In genomic region chrX:51047950-51048349, GRCh38 we compare ENCODE assay signal across 20 cellular contexts.
DNase-seq lines count a peak whose midpoint lies in the region; ATAC-seq and TF ChIP-seq lines count a peak whose summit lies in the region.
"Had no signal": no experiment of that assay in that cellular context is flagged by ENCODE, and none has a peak within 500 bp of the region (broad histone marks: within the 10 kb centered on the region; RNA-seq: fewer than 3 reads in every experiment).

No MANE protein-coding gene starts in this region.

- H2BK12ac ChIP-seq in H9 (ENCODE audit: insufficient read length, low read depth, low read length), result no peak overlapping the region

- no peak overlapping the region for H3K56ac ChIP-seq in H9 (ENCODE audit: insufficient read length, low read depth, low read length)

- no peaks in the 10 kb centered on the region for H3K23me2 ChIP-seq in H9 (ENCODE audit: insufficient read length, low read depth, low read length, poor library complexity, severe bottlenecking)

- intact Hi-C loops in CD8-positive, alpha-beta T cell (cut with DNase I, micrococcal nuclease), result no loop called here
- intact Hi-C loops in esophagus squamous epithelium (cut with DNase I), result no loop called here

- H3K4me1 ChIP-seq in H9 (ENCODE audit: insufficient read depth, low read length), result no peaks in the 10 kb centered on the region
- no peaks in the 10 kb centered on the region for H3K4me1 ChIP-seq in CD8-positive, alpha-beta T cell (ENCODE audit: insufficient read depth, low read length)
- no peaks in the 10 kb centered on the region for H3K4me1 ChIP-seq in esophagus squamous epithelium
- H3K4me1 ChIP-seq: A549 had no signal

- no peak overlapping the region for H3K9ac ChIP-seq in H9 (ENCODE audit: extremely low read depth, insufficient read length, low read length)

- POLR2A ChIA-PET in WTC11 (lab: Charles Lee), result no interaction called here
- POLR2A ChIA-PET in CD8-positive, alpha-beta T cell (lab: Charles Lee), result no interaction called here

- no peak overlapping the region for H2BK5ac ChIP-seq in H9 (ENCODE audit: insufficient read length, low read length)

- no peaks in the 10 kb centered on the region for H4K20me1 ChIP-seq in H9 (ENCODE audit: control insufficient read depth, insufficient read depth, insufficient read length)

- no peak overlapping the region for H3K4me2 ChIP-seq in H9 (ENCODE audit: insufficient read depth, insufficient read length, low read length)
- H3K4me2 ChIP-seq: A549 had no signal

- H2BK20ac ChIP-seq in H9 (ENCODE audit: low read depth, low read length, poor library complexity, severe bottlenecking), result no peak overlapping the region

- peak; percentile 38 for TF ChIP-seq CTCF in GM06990 (IDR thresholded peaks at IDR 0.05; ENCODE audit: insufficient read depth, low read length, poor library complexity, severe bottlenecking)
- peak; percentile 46; the same call in 2 of the 3 replicates for TF ChIP-seq CTCF in H9 (conservative IDR thresholded peaks at IDR 0.05)
- TF ChIP-seq CTCF in WTC11 (IDR thresholded peaks at IDR 0.05), result no peak
- TF ChIP-seq CTCF in CD8-positive, alpha-beta T cell (IDR thresholded peaks at IDR 0.05), result no peak
- TF ChIP-seq CTCF in coronary artery (IDR thresholded peaks at IDR 0.05), result no peak
- no peak for TF ChIP-seq CTCF in esophagus squamous epithelium (IDR thresholded peaks at IDR 0.05)

- H4K91ac ChIP-seq in H9 (ENCODE audit: insufficient read length, low read depth, low read length), result no peak overlapping the region

- DNase-seq in GM06990 (ENCODE audit: extremely low read depth, insufficient read length), result no peak
- no peak for DNase-seq in H9
- DNase-seq in WTC11 (ENCODE audit: low spot score), result no peak
- DNase-seq in left kidney (ENCODE audit: low read depth, low spot score), result peak; percentile 1
- DNase-seq in CD8-positive, alpha-beta T cell, result no peak
- DNase-seq in coronary artery (ENCODE audit: low spot score), result no peak
- no peak for DNase-seq in esophagus squamous epithelium (lab: John Stamatoyannopoulos, UW)
- DNase-seq: COR-L47, DMS79, GDM1, GOT3, KG1, NCI-H1105 treated with DMSO at 0.1 percent for 48 hours, NCI-H187, NCI-H446 treated with DMSO at 0.1 percent for 48 hours, NCI-H774, Right ventricle myocardium superior had no signal

- no peak overlapping the region for H3K14ac ChIP-seq in H9 (ENCODE audit: insufficient read depth, low read length)

- H3K18ac ChIP-seq in H9 (ENCODE audit: insufficient read length, low read depth, low read length), result no peak overlapping the region

- H3K9me3 Mint-ChIP-seq in H9 (peaks cover 51 to 65% of the 10 kb centered on the region in 2 experiments), WTC11 (no peaks in the 10 kb centered on the region)
- H3K9me3 Mint-ChIP-seq in CD8-positive, alpha-beta T cell, result no peaks in the 10 kb centered on the region

- WGBS in H9 (ENCODE audit: extremely low coverage, insufficient read length, low lambda C conversion rate), result no CpG with 5 or more reads among the region's 2 CpGs
- WGBS in esophagus squamous epithelium, 2 donors, result 21% methylated on average over 2 of the region's 2 CpGs; no CpG with 5 or more reads in 1 of the 2 donors

- H3K36me3 ChIP-seq in GM06990 (ENCODE audit: control insufficient read depth, insufficient read depth, low read length) (no peaks in the 10 kb centered on the region), esophagus squamous epithelium (no peaks in the 10 kb centered on the region)
- H3K36me3 ChIP-seq in CD8-positive, alpha-beta T cell (ENCODE audit: insufficient read depth, low read length), result no peaks in the 10 kb centered on the region

- H4K5ac ChIP-seq in H9 (ENCODE audit: insufficient read length, low read depth, low read length), result no peak overlapping the region

- no peak overlapping the region for H3K23ac ChIP-seq in H9 (ENCODE audit: insufficient read length, low read depth, low read length)

- no peak overlapping the region for H4K8ac ChIP-seq in H9 (replicated peaks; ENCODE audit: insufficient read length, low read depth, low read length)

- no peak overlapping the region for H2AK5ac ChIP-seq in H9 (ENCODE audit: insufficient read length, low read length)

- no peaks in the 10 kb centered on the region for H3K9me3 ChIP-seq in H9 (ENCODE audit: control insufficient read depth, low read depth, low read length)
- no peaks in the 10 kb centered on the region for H3K9me3 ChIP-seq in CD8-positive, alpha-beta T cell (ENCODE audit: low read length)
- H3K9me3 ChIP-seq in esophagus squamous epithelium, result no peaks in the 10 kb centered on the region
- H3K9me3 ChIP-seq: A549 had no signal

- H3K4me1 Mint-ChIP-seq in H9 (peaks cover 6 to 8% of the 10 kb centered on the region in 2 experiments; a peak in 3 of 4 replicates), WTC11 (peaks cover 7% of the 10 kb centered on the region; the same call in 1 of the 2 replicates)
- no peaks in the 10 kb centered on the region for H3K4me1 Mint-ChIP-seq in CD8-positive, alpha-beta T cell (ENCODE audit: low read depth)

- H3K36me3 Mint-ChIP-seq in H9 (ENCODE audit: insufficient read depth in 1 of 3, low read depth in 3 of 3) (no peaks in the 10 kb centered on the region; a peak in 1 of 7 replicates), WTC11 (no peaks in the 10 kb centered on the region)
- no peaks in the 10 kb centered on the region for H3K36me3 Mint-ChIP-seq in CD8-positive, alpha-beta T cell

- TF ChIP-seq POLR2A in esophagus squamous epithelium (IDR thresholded peaks at IDR 0.05), result no peak

- H3K4me3 Mint-ChIP-seq in H9, result no peak overlapping the region
- H3K4me3 Mint-ChIP-seq in WTC11, result no peak overlapping the region
- H3K4me3 Mint-ChIP-seq in CD8-positive, alpha-beta T cell, result no peak overlapping the region

- no peak overlapping the region for H3K4me3 ChIP-seq in GM06990 (replicated peaks; ENCODE audit: low read depth, low read length)
- no peak overlapping the region for H3K4me3 ChIP-seq in CD8-positive, alpha-beta T cell (ENCODE audit: low read depth, low read length)
- no peak overlapping the region for H3K4me3 ChIP-seq in coronary artery
- H3K4me3 ChIP-seq in esophagus squamous epithelium, result no peak overlapping the region
- H3K4me3 ChIP-seq: A549 had no signal

- no peak overlapping the region for H3T11ph ChIP-seq in H9 (ENCODE audit: low read length)

- H3K27me3 Mint-ChIP-seq in H9 (ENCODE audit: low read depth) (no peaks in the 10 kb centered on the region), WTC11 (ENCODE audit: low read depth) (no peaks in the 10 kb centered on the region)
- peaks cover 10% of the 10 kb centered on the region for H3K27me3 Mint-ChIP-seq in CD8-positive, alpha-beta T cell (ENCODE audit: low read depth)

- ATAC-seq in WTC11 (peak; percentile 36), GM19397 (IDR thresholded peaks at IDR 0.05; ENCODE audit: unreplicated experiment) (no peak)
- no peak for ATAC-seq in CD8-positive, alpha-beta T cell
- ATAC-seq: A549 had no signal

- CTCF ChIA-PET in WTC11 (lab: Charles Lee), result interaction anchor here (0.8 to 1.5 kb wide), 3 partner anchors 60 to 356 kb away, joined by 3 to 4 read pairs (median 4); no protein-coding TSS in a partner anchor
- CTCF ChIA-PET in CD8-positive, alpha-beta T cell (lab: Charles Lee), result no interaction called here

- H3K27me3 ChIP-seq in GM06990 (replicated peaks; ENCODE audit: control insufficient read depth, insufficient read depth, low read length), result no peaks in the 10 kb centered on the region
- no peaks in the 10 kb centered on the region for H3K27me3 ChIP-seq in H9 (ENCODE audit: insufficient read depth, low read length)
- H3K27me3 ChIP-seq in CD8-positive, alpha-beta T cell (ENCODE audit: insufficient read depth, low read length), result no peaks in the 10 kb centered on the region
- no peaks in the 10 kb centered on the region for H3K27me3 ChIP-seq in esophagus squamous epithelium

- no peak overlapping the region for H2AFZ ChIP-seq in H9 (ENCODE audit: low read length)

- no peak overlapping the region for H3K4ac ChIP-seq in H9 (ENCODE audit: low read depth, low read length)

- no peaks in the 10 kb centered on the region for H3K79me2 ChIP-seq in H9 (ENCODE audit: insufficient read depth, low read length)

- H3K27ac ChIP-seq in H9 (ENCODE audit: insufficient read length, low read depth, low read length) (no peak overlapping the region), coronary artery (no peak overlapping the region), esophagus squamous epithelium (no peak overlapping the region)
- no peak overlapping the region for H3K27ac ChIP-seq in CD8-positive, alpha-beta T cell (ENCODE audit: low read depth, low read length)
- H3K27ac ChIP-seq: A549, C4-2B had no signal

- H2BK15ac ChIP-seq in H9 (ENCODE audit: low read depth, low read length), result no peak overlapping the region; the same call in 1 of the 2 replicates

- H3K27ac Mint-ChIP-seq in H9 (no peak overlapping the region), WTC11 (no peak overlapping the region)
- H3K27ac Mint-ChIP-seq in CD8-positive, alpha-beta T cell, result no peak overlapping the region

- H3K79me1 ChIP-seq in H9 (ENCODE audit: insufficient read depth, low read depth, low read length, poor library complexity, severe bottlenecking), result no peaks in the 10 kb centered on the region

- H2BK120ac ChIP-seq in H9 (ENCODE audit: low read depth, low read length, poor library complexity, severe bottlenecking), result no peak overlapping the region

TF ChIP-seq in WTC11, 78 proteins besides CTCF, POLR2A, EP300 and RAD21:
- TF ChIP-seq PREB (CRISPR knock-in tag; IDR thresholded peaks at IDR 0.05; ENCODE audit: borderline replicate concordance) (no peak), E2F5 (CRISPR knock-in tag; IDR thresholded peaks at IDR 0.05) (no peak), TP53 (CRISPR knock-in tag; IDR thresholded peaks at IDR 0.05) (no peak), ATF1 (CRISPR knock-in tag; IDR thresholded peaks at IDR 0.05) (no peak), ZNF121 (CRISPR knock-in tag; IDR thresholded peaks at IDR 0.05) (no peak), FOXK1 (CRISPR knock-in tag; IDR thresholded peaks at IDR 0.05) (no peak)

Comparison
In these comparisons a context has a peak if more than half of its experiments do, and no peak if none do; other contexts are left out.
1. CTCF ChIP-seq: peak in GM06990 (single experiment) and H9 (single experiment); none in WTC11 (single experiment), CD8-positive, alpha-beta T cell (single experiment), coronary artery (single experiment) and esophagus squamous epithelium (0 of 6).